In genomic region chr20:6169251-6169650, GRCh38 we compare ENCODE assay signal across 16 cellular contexts. TPM values are rescaled to one million over a fixed set of nuclear protein-coding genes. Genes with fewer than 3 reads are reported as not detected.
DNase-seq lines count a peak whose midpoint lies in the region; ATAC-seq and TF ChIP-seq lines count a peak whose summit lies in the region.
"Had no signal": no experiment of that assay in that cellular context is flagged by ENCODE, and none has a peak within 500 bp of the region (broad histone marks: within the 10 kb centered on the region; RNA-seq: fewer than 3 reads in every experiment).

No MANE protein-coding gene starts in this region.

- H3K9me2 ChIP-seq in PC-9 (ENCODE audit: insufficient read depth): no peaks in the 10 kb centered on the region

- no peaks in the 10 kb centered on the region for H3K9me3 ChIP-seq in PC-9 (ENCODE audit: insufficient read depth, low read depth)
- peaks cover 0 to 6% (median 0%) of the 10 kb centered on the region in 4 donors for H3K9me3 ChIP-seq in esophagus muscularis mucosa
- H3K9me3 ChIP-seq: ascending aorta, thoracic aorta had no signal

- H3K4me1 ChIP-seq in PC-9 (replicated peaks; ENCODE audit: insufficient read depth) (peaks cover 14% of the 10 kb centered on the region), esophagus muscularis mucosa (peaks cover 0 to 12% (median 3%) of the 10 kb centered on the region in 4 donors)
- H3K4me1 ChIP-seq: parathyroid adenoma had no signal

- H3K27ac Mint-ChIP-seq in stimulated activated naive CD8-positive, alpha-beta T cell treated with anti-CD3 and anti-CD28 coated beads, Interleukin-15, amount 100 ng/mL, for 72 hours: no peak overlapping the region
- H3K27ac Mint-ChIP-seq: activated CD8-positive, alpha-beta memory T cell treated with anti-CD3 and anti-CD28 coated beads, Interleukin-2, amount 10 ng/mL, durations not matched to agents 7 days and 5 days; IgD-negative memory B cell had no signal

- H3K79me2 ChIP-seq in PC-9 (ENCODE audit: low read depth): no peaks in the 10 kb centered on the region
- H3K79me2 ChIP-seq: parathyroid adenoma had no signal

- TF ChIP-seq CTCF in 22Rv1 (IDR thresholded peaks at IDR 0.05): peak; percentile 35
- TF ChIP-seq CTCF in GM12874 (IDR thresholded peaks at IDR 0.05; ENCODE audit: insufficient read depth, low read depth, low read length): peak; percentile 20; the same call in 1 of the 2 replicates
- 0 out of 2 replicates have a peak, but pooled peaks have one; percentile 20 for TF ChIP-seq CTCF in PC-9 (conservative IDR thresholded peaks at IDR 0.05)
- no peak for TF ChIP-seq CTCF in esophagus muscularis mucosa (IDR thresholded peaks at IDR 0.05)

- no peaks in the 10 kb centered on the region for H3K4me1 Mint-ChIP-seq in stimulated activated naive CD8-positive, alpha-beta T cell treated with anti-CD3 and anti-CD28 coated beads, Interleukin-15, amount 100 ng/mL, for 72 hours
- H3K4me1 Mint-ChIP-seq: activated CD8-positive, alpha-beta memory T cell treated with anti-CD3 and anti-CD28 coated beads, Interleukin-2, amount 10 ng/mL, durations not matched to agents 7 days and 5 days; IgD-negative memory B cell had no signal

- H4K20me1 ChIP-seq in PC-9 (ENCODE audit: insufficient read depth): no peaks in the 10 kb centered on the region

- no peak overlapping the region for H3K4me3 Mint-ChIP-seq in stimulated activated naive CD8-positive, alpha-beta T cell treated with anti-CD3 and anti-CD28 coated beads, Interleukin-15, amount 100 ng/mL, for 72 hours
- H3K4me3 Mint-ChIP-seq: activated CD8-positive, alpha-beta memory T cell treated with anti-CD3 and anti-CD28 coated beads, Interleukin-2, amount 10 ng/mL, durations not matched to agents 7 days and 5 days; IgD-negative memory B cell had no signal

- no TSS peak for BruUV-seq in PC-9 (replicated peaks; lab: Mats Ljungman, UMichigan)

- no peak for TF ChIP-seq POLR2A in esophagus muscularis mucosa (IDR thresholded peaks at IDR 0.05; ENCODE audit: low read depth)

- no peak overlapping the region for H2AFZ ChIP-seq in PC-9
- H2AFZ ChIP-seq: parathyroid adenoma had no signal

- H3K4me2 ChIP-seq in PC-9: no peak overlapping the region

- POLR2A ChIA-PET in PC-9 (lab: Charles Lee; ENCODE audit: unreplicated experiment): no interaction called here

- CTCF ChIA-PET in PC-9 (lab: Charles Lee): no interaction called here

- no peak overlapping the region for H3K27ac ChIP-seq in 22Rv1
- H3K27ac ChIP-seq in PC-9: no peak overlapping the region
- no peak overlapping the region for H3K27ac ChIP-seq in esophagus muscularis mucosa (replicated peaks in 1 of 4)
- no peak overlapping the region for H3K27ac ChIP-seq in caudate nucleus (ENCODE audit: low read depth, low read length)
- H3K27ac ChIP-seq: ascending aorta, parathyroid adenoma, thoracic aorta had no signal

- no peak overlapping the region for H3K4me3 ChIP-seq in PC-9
- H3K4me3 ChIP-seq in esophagus muscularis mucosa: no peak overlapping the region
- H3K4me3 ChIP-seq: ascending aorta, thoracic aorta had no signal

- no peaks in the 10 kb centered on the region; the same call in 1 of the 2 replicates for H3K27me3 ChIP-seq in PC-9 (ENCODE audit: insufficient read depth, low read depth)
- no peaks in the 10 kb centered on the region for H3K27me3 ChIP-seq in esophagus muscularis mucosa
- H3K27me3 ChIP-seq: ascending aorta had no signal

- DNase-seq in PC-9 (no peak), esophagus muscularis mucosa (ENCODE audit: extremely low spot score) (peak; percentile 50), caudate nucleus (lab: John Stamatoyannopoulos, UW) (no peak), NCI-H510A (lab: John Stamatoyannopoulos, UW) (no peak), kidney glomerular epithelial cell (lab: John Stamatoyannopoulos, UW) (no peak)
- no peak for DNase-seq in stimulated activated naive CD8-positive, alpha-beta T cell treated with anti-CD3 and anti-CD28 coated beads, Interleukin-15, amount 100 ng/mL, for 72 hours
- DNase-seq: activated CD8-positive, alpha-beta memory T cell treated with anti-CD3 and anti-CD28 coated beads, Interleukin-2, amount 10 ng/mL, durations not matched to agents 7 days and 5 days; C1 segment of cervical spinal cord; NCI-H2227 treated with DMSO at 0.1 percent for 48 hours; T-helper 1 cell had no signal

- no peak for TF ChIP-seq EP300 in esophagus muscularis mucosa (IDR thresholded peaks at IDR 0.05)

- peaks cover 0 to 11% of the 10 kb centered on the region in 2 donors for H3K9me3 Mint-ChIP-seq in stimulated activated naive CD8-positive, alpha-beta T cell treated with anti-CD3 and anti-CD28 coated beads, Interleukin-15, amount 100 ng/mL, for 72 hours

- no peaks in the 10 kb centered on the region for H3K27me3 Mint-ChIP-seq in stimulated activated naive CD8-positive, alpha-beta T cell treated with anti-CD3 and anti-CD28 coated beads, Interleukin-15, amount 100 ng/mL, for 72 hours
- H3K27me3 Mint-ChIP-seq: activated CD8-positive, alpha-beta memory T cell treated with anti-CD3 and anti-CD28 coated beads, Interleukin-2, amount 10 ng/mL, durations not matched to agents 7 days and 5 days had no signal

- ATAC-seq in stimulated activated naive CD8-positive, alpha-beta T cell treated with anti-CD3 and anti-CD28 coated beads, Interleukin-15, amount 100 ng/mL, for 72 hours: no peak
- ATAC-seq: activated CD8-positive, alpha-beta memory T cell treated with anti-CD3 and anti-CD28 coated beads, Interleukin-2, amount 10 ng/mL, durations not matched to agents 7 days and 5 days had no signal

- intact Hi-C loops in PC-9 (cut with micrococcal nuclease; ENCODE audit: unreplicated experiment) (no loop called here), esophagus muscularis mucosa (cut with DNase I) (no loop called here)

- peaks cover 9% of the 10 kb centered on the region; the same call in 1 of the 2 replicates for H3F3A ChIP-seq in PC-9 (ENCODE audit: insufficient read depth, low read depth)

- H3K36me3 ChIP-seq in PC-9 (ENCODE audit: low read depth) (no peaks in the 10 kb centered on the region), esophagus muscularis mucosa (no peaks in the 10 kb centered on the region)
- H3K36me3 ChIP-seq: ascending aorta, thoracic aorta had no signal

RNA-seq across cellular contexts. Expression of gene FERMT1, which starts 46.4 kb away (rescaled TPM):
- 18.2 and 20.6 TPM in 2 replicates for total RNA-seq in PC-9 (2021)
- under 1 TPM; 0.32 to 0.42 (median 0.34) TPM for total RNA-seq in esophagus muscularis mucosa

Comparison
In these comparisons a context has a peak if more than half of its experiments do, and no peak if none do; other contexts are left out.
1. CTCF ChIP-seq: peak in 22Rv1 (single experiment), GM12874 (single experiment) and PC-9 (single experiment); none in esophagus muscularis mucosa (0 of 3).
2. RNA of gene FERMT1, which starts 46.4 kb away (total RNA-seq): 18.2 to 20.6 TPM in PC-9; 0.32 to 0.42 TPM in esophagus muscularis mucosa; every median in the first group is over 10 times any median in the second.